In the genomic region with DNA sequence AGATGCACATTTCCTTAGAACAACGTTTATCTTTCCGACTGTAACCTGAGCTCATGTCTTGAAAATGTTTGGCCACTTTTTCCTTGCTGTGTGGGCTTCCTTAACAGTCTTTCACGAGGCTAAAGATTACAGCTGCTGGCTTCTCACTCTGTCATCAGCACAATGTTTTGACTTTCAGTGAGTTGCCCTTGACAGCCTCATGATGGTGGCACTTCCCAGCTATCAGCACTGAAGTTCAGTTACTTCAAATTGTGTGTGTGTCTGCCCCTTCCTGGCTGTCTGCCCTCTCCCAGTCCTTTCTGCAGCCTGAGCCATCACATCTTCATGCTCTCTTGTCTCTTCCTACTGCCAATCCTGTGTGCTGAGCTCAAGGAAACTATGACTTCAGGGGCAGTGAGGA, we compare ENCODE assay signal across 28 cellular contexts.
"Had no signal": no experiment of that assay in that cellular context is flagged by ENCODE, and none has a peak within 500 bp of the region (broad histone marks: within the 10 kb centered on the region; RNA-seq: fewer than 3 reads in every experiment).

No MANE protein-coding gene starts in this region.

- H3K4me3 Mint-ChIP-seq: stimulated activated effector memory CD8-positive, alpha-beta T cell treated with anti-CD3 and anti-CD28 coated beads, Interleukin-12 subunit alpha, Interleukin-12 subunit beta, amount 100 ng/mL, for 72 hours; stimulated activated memory B cell treated with anti-CD40 and anti-IgM and Interleukin-4, amounts not matched to agents 10 μg/mL and 1 μg/mL and 100 μg/mL, for 72 hours; stimulated activated naive B cell treated with anti-CD40 and anti-IgM and Interleukin-4, amounts not matched to agents 10 μg/mL and 1 μg/mL and 100 μg/mL, for 72 hours; stimulated activated naive CD8-positive, alpha-beta T cell treated with anti-CD3 and anti-CD28 coated beads, Interleukin-15, amount 100 ng/mL, for 72 hours; stimulated activated naive CD8-positive, alpha-beta T cell treated with anti-CD3 and anti-CD28 coated beads, Interleukin-15, Interleukin-2, amounts not matched to agents 100 ng/mL and 50 ng/mL, for 24 hours; type B pancreatic cell had no signal

- H3K36me3 Mint-ChIP-seq: stimulated activated effector memory CD8-positive, alpha-beta T cell treated with anti-CD3 and anti-CD28 coated beads, Interleukin-12 subunit alpha, Interleukin-12 subunit beta, amount 100 ng/mL, for 72 hours; stimulated activated memory B cell treated with anti-CD40 and anti-IgM and Interleukin-4, amounts not matched to agents 10 μg/mL and 1 μg/mL and 100 μg/mL, for 72 hours; stimulated activated naive B cell treated with anti-CD40 and anti-IgM and Interleukin-4, amounts not matched to agents 10 μg/mL and 1 μg/mL and 100 μg/mL, for 72 hours; type B pancreatic cell had no signal

- ATAC-seq: stimulated activated memory B cell treated with anti-CD40 and anti-IgM and Interleukin-4, amounts not matched to agents 10 μg/mL and 1 μg/mL and 100 μg/mL, for 72 hours; stimulated activated naive B cell treated with anti-CD40 and anti-IgM and Interleukin-4, amounts not matched to agents 10 μg/mL and 1 μg/mL and 100 μg/mL, for 72 hours; stimulated activated naive CD8-positive, alpha-beta T cell treated with anti-CD3 and anti-CD28 coated beads, Interleukin-15, amount 100 ng/mL, for 72 hours; stimulated activated naive CD8-positive, alpha-beta T cell treated with anti-CD3 and anti-CD28 coated beads, Interleukin-15, Interleukin-2, amounts not matched to agents 100 U/mL and 50 U/mL, for 24 hours; upper lobe of right lung had no signal

- H3K36me3 ChIP-seq: stomach, suprapubic skin, thoracic aorta, thyroid gland, tibial artery, tibial nerve, transverse colon, upper lobe of left lung, upper lobe of right lung, uterus, vagina had no signal

- H3K27me3 Mint-ChIP-seq: stimulated activated memory B cell treated with anti-CD40 and anti-IgM and Interleukin-4, amounts not matched to agents 10 μg/mL and 1 μg/mL and 100 μg/mL, for 72 hours; stimulated activated naive CD8-positive, alpha-beta T cell treated with anti-CD3 and anti-CD28 coated beads, Interleukin-15, amount 100 ng/mL, for 72 hours; stimulated activated naive CD8-positive, alpha-beta T cell treated with anti-CD3 and anti-CD28 coated beads, Interleukin-15, Interleukin-2, amounts not matched to agents 100 ng/mL and 50 ng/mL, for 24 hours had no signal

- H3K9me3 Mint-ChIP-seq: stimulated activated effector memory CD8-positive, alpha-beta T cell treated with anti-CD3 and anti-CD28 coated beads, Interleukin-12 subunit alpha, Interleukin-12 subunit beta, amount 100 ng/mL, for 72 hours; stimulated activated memory B cell treated with anti-CD40 and anti-IgM and Interleukin-4, amounts not matched to agents 10 μg/mL and 1 μg/mL and 100 μg/mL, for 72 hours; stimulated activated naive B cell treated with anti-CD40 and anti-IgM and Interleukin-4, amounts not matched to agents 10 μg/mL and 1 μg/mL and 100 μg/mL, for 72 hours; stimulated activated naive CD8-positive, alpha-beta T cell treated with anti-CD3 and anti-CD28 coated beads, Interleukin-15, amount 100 ng/mL, for 72 hours; stimulated activated naive CD8-positive, alpha-beta T cell treated with anti-CD3 and anti-CD28 coated beads, Interleukin-15, Interleukin-2, amounts not matched to agents 100 ng/mL and 50 ng/mL, for 24 hours; type B pancreatic cell had no signal

- H3K9me3 ChIP-seq: stomach, suprapubic skin, testis, thoracic aorta, thyroid gland, tibial artery, tibial nerve, transverse colon, upper lobe of left lung, upper lobe of right lung, uterus, vagina had no signal

- H3K4me1 ChIP-seq: stomach, suprapubic skin, testis, thyroid gland, tibial nerve, transverse colon, upper lobe of left lung, upper lobe of right lung, uterus, vagina had no signal

- H3K27ac Mint-ChIP-seq: stimulated activated effector memory CD8-positive, alpha-beta T cell treated with anti-CD3 and anti-CD28 coated beads, Interleukin-12 subunit alpha, Interleukin-12 subunit beta, amount 100 ng/mL, for 72 hours; stimulated activated memory B cell treated with anti-CD40 and anti-IgM and Interleukin-4, amounts not matched to agents 10 μg/mL and 1 μg/mL and 100 μg/mL, for 72 hours; stimulated activated naive B cell treated with anti-CD40 and anti-IgM and Interleukin-4, amounts not matched to agents 10 μg/mL and 1 μg/mL and 100 μg/mL, for 72 hours; stimulated activated naive CD8-positive, alpha-beta T cell treated with anti-CD3 and anti-CD28 coated beads, Interleukin-15, amount 100 ng/mL, for 72 hours; stimulated activated naive CD8-positive, alpha-beta T cell treated with anti-CD3 and anti-CD28 coated beads, Interleukin-15, Interleukin-2, amounts not matched to agents 100 ng/mL and 50 ng/mL, for 24 hours; type B pancreatic cell had no signal

- H3K4me3 ChIP-seq: stomach, suprapubic skin, testis, thoracic aorta, thyroid gland, tibial artery, tibial nerve, transverse colon, upper lobe of left lung, upper lobe of right lung, uterus, vagina had no signal

- H3K27ac ChIP-seq: stomach, suprapubic skin, testis, thoracic aorta, thyroid gland, tibial artery, tibial nerve, transverse colon, upper lobe of left lung, upper lobe of right lung, uterus, vagina had no signal

- H3K4me1 Mint-ChIP-seq: stimulated activated effector memory CD8-positive, alpha-beta T cell treated with anti-CD3 and anti-CD28 coated beads, Interleukin-12 subunit alpha, Interleukin-12 subunit beta, amount 100 ng/mL, for 72 hours; stimulated activated memory B cell treated with anti-CD40 and anti-IgM and Interleukin-4, amounts not matched to agents 10 μg/mL and 1 μg/mL and 100 μg/mL, for 72 hours; stimulated activated naive B cell treated with anti-CD40 and anti-IgM and Interleukin-4, amounts not matched to agents 10 μg/mL and 1 μg/mL and 100 μg/mL, for 72 hours; stimulated activated naive CD8-positive, alpha-beta T cell treated with anti-CD3 and anti-CD28 coated beads, Interleukin-15, amount 100 ng/mL, for 72 hours had no signal

- H3K27me3 ChIP-seq: stomach, suprapubic skin, testis, thyroid gland, tibial artery, tibial nerve, transverse colon, upper lobe of left lung, upper lobe of right lung, uterus, vagina had no signal

- DNase-seq: stimulated activated CD4-positive, alpha-beta T cell treated with anti-CD3 and anti-CD28 coated beads, Interleukin-2, amount 100 ng/mL, for 48 hours; stimulated activated CD4-positive, alpha-beta T cell treated with anti-CD3 and anti-CD28 coated beads, Interleukin-4, amount 100 ng/mL, for 1 hour; stimulated activated CD4-positive, alpha-beta T cell treated with anti-CD3 and anti-CD28 coated beads, Interleukin-4, amount 100 ng/mL, for 24 hours; stimulated activated CD4-positive, alpha-beta T cell treated with anti-CD3 and anti-CD28 coated beads, Interleukin-4, amount 100 ng/mL, for 4 hours; stimulated activated CD8-positive, alpha-beta memory T cell treated with anti-CD3 and anti-CD28 coated beads, Interleukin-4, amount 100 ng/mL, for 48 hours; stimulated activated naive B cell treated with anti-CD40 and anti-IgM and Interleukin-4, amounts not matched to agents 10 μg/mL and 1 μg/mL and 100 μg/mL, for 72 hours; stimulated activated naive CD4-positive, alpha-beta T cell; stimulated activated naive CD4-positive, alpha-beta T cell treated with Interleukin-2 at 50 U/mL for 16 hours; stimulated activated naive CD8-positive, alpha-beta T cell treated with anti-CD3 and anti-CD28 coated beads, Interleukin-15, amount 100 ng/mL, for 72 hours; stimulated activated naive CD8-positive, alpha-beta T cell treated with anti-CD3 and anti-CD28 coated beads, Interleukin-15, Interleukin-2, amounts not matched to agents 100 U/mL and 50 U/mL, for 24 hours; stomach; substantia nigra; testis; thyroid gland; transverse colon; trophoblast cell; upper lobe of left lung; upper lobe of right lung; uterus had no signal
